In genomic region chr20:9043364-9043763, GRCh38 we compare ENCODE assay signal across 26 cellular contexts. TPM values are rescaled to one million over a fixed set of nuclear protein-coding genes. Genes with fewer than 3 reads are reported as not detected.
"Had no signal": no experiment of that assay in that cellular context is flagged by ENCODE, and none has a peak within 500 bp of the region (broad histone marks: within the 10 kb centered on the region; RNA-seq: fewer than 3 reads in every experiment).

No MANE protein-coding gene starts in this region.

- H3K4me2 ChIP-seq: hepatocyte had no signal

- H2AFZ ChIP-seq: hepatocyte had no signal

- H3K4me3 Mint-ChIP-seq: activated naive CD8-positive, alpha-beta T cell treated with anti-CD3 and anti-CD28 coated beads for 36 hours; dendritic cell treated with granulocyte-macrophage colony-stimulating factor and Interleukin-4, amounts not matched to agents 40 ng/mL and 50 ng/mL, for 4 days; natural killer cell treated with Interleukin-12 subunit alpha and Interleukin-12 subunit beta and Interleukin-15 and Interleukin-18, amount 100 ng/mL, for 72 hours; WTC11 had no signal

- H3K9me3 ChIP-seq: neutrophil, ovary, prostate gland, right atrium auricular region, upper lobe of right lung had no signal

- H3K4me1 Mint-ChIP-seq: activated naive CD8-positive, alpha-beta T cell treated with anti-CD3 and anti-CD28 coated beads for 36 hours had no signal

- H3K4me1 ChIP-seq: prostate gland, right atrium auricular region, upper lobe of right lung had no signal

- H3K36me3 ChIP-seq: cardiac muscle cell, neutrophil, ovary, prostate gland, right atrium auricular region, upper lobe of right lung had no signal

- H3K79me2 ChIP-seq: hepatocyte had no signal

- H3K27ac ChIP-seq: cardiac muscle cell, hepatocyte, neutrophil, ovary, prostate gland, right atrium auricular region, upper lobe of right lung had no signal

- H3K4me3 ChIP-seq: cardiac muscle cell, hepatocyte, ovary, prostate gland, right atrium auricular region, upper lobe of right lung had no signal

- ATAC-seq: left ventricle myocardium superior; natural killer cell treated with Interleukin-12 subunit alpha and Interleukin-12 subunit beta and Interleukin-15 and Interleukin-18, amount 100 ng/mL, for 72 hours; stimulated activated naive CD8-positive, alpha-beta T cell treated with anti-CD3 and anti-CD28 coated beads, Interleukin-15, Interleukin-2, amounts not matched to agents 100 U/mL and 50 U/mL, for 24 hours; upper lobe of right lung; WTC11 had no signal

- H3K27me3 Mint-ChIP-seq: activated naive CD8-positive, alpha-beta T cell treated with anti-CD3 and anti-CD28 coated beads for 36 hours; dendritic cell treated with granulocyte-macrophage colony-stimulating factor and Interleukin-4, amounts not matched to agents 40 ng/mL and 50 ng/mL, for 4 days; natural killer cell treated with Interleukin-12 subunit alpha and Interleukin-12 subunit beta and Interleukin-15 and Interleukin-18, amount 100 ng/mL, for 72 hours had no signal

- H3K27ac Mint-ChIP-seq: activated naive CD8-positive, alpha-beta T cell treated with anti-CD3 and anti-CD28 coated beads for 36 hours; dendritic cell treated with granulocyte-macrophage colony-stimulating factor and Interleukin-4, amounts not matched to agents 40 ng/mL and 50 ng/mL, for 4 days; natural killer cell treated with Interleukin-12 subunit alpha and Interleukin-12 subunit beta and Interleukin-15 and Interleukin-18, amount 100 ng/mL, for 72 hours; WTC11 had no signal

- FAIRE-seq: endometrium, frontal cortex had no signal

- H3K27me3 ChIP-seq: cardiac muscle cell, hepatocyte, neutrophil, ovary, right atrium auricular region, upper lobe of right lung had no signal

- DNase-seq: activated CD4-positive, alpha-beta T cell treated with anti-CD3 and anti-CD28 coated beads, Interleukin-2, amount 50 U/mL, for 48 hours; activated CD8-positive, alpha-beta memory T cell treated with anti-CD3 and anti-CD28 coated beads, Interleukin-2, amount 50 U/mL, for 48 hours; activated naive CD4-positive, alpha-beta T cell treated with Interleukin-2 at 50 U/mL for 16 hours; activated naive CD8-positive, alpha-beta T cell treated with anti-CD3 and anti-CD28 coated beads for 36 hours; activated T-cell treated with anti-CD3 and anti-CD28 coated beads, Interleukin-2, amount 50 U/mL, for 48 hours; effector CD4-positive, alpha-beta T cell; glutamatergic neuron; left ventricle myocardium superior; ovary; stimulated activated CD4-positive, alpha-beta T cell treated with anti-CD3 and anti-CD28 coated beads, Interleukin-12 subunit alpha, Interleukin-12 subunit beta, amount 100 ng/mL, for 4 hours; stimulated activated CD4-positive, alpha-beta T cell treated with anti-CD3 and anti-CD28 coated beads, Interleukin-4, amount 100 ng/mL, for 4 hours; stimulated activated naive CD8-positive, alpha-beta T cell treated with anti-CD3 and anti-CD28 coated beads, Interleukin-15, Interleukin-2, amounts not matched to agents 100 U/mL and 50 U/mL, for 24 hours; T1000; upper lobe of right lung had no signal

- H3K36me3 Mint-ChIP-seq: activated naive CD8-positive, alpha-beta T cell treated with anti-CD3 and anti-CD28 coated beads for 36 hours had no signal

RNA-seq across cellular contexts. Expression of gene PLCB4, which starts 25.5 kb away (rescaled TPM):
- total RNA-seq: activated CD8-positive, alpha-beta memory T cell treated with anti-CD3 and anti-CD28 coated beads for 36 hours; activated naive CD8-positive, alpha-beta T cell treated with anti-CD3 and anti-CD28 coated beads for 36 hours; natural killer cell treated with Interleukin-12 subunit alpha and Interleukin-12 subunit beta and Interleukin-15 and Interleukin-18, amount 100 ng/mL, for 72 hours; T-helper 1 cell treated with Interleukin-12 subunit alpha and Interleukin-12 subunit beta and Interleukin-4 antibody, amounts not matched to agents 30 ng/mL and 1 ng/mL, for 36 hours had no signal
